In the genomic region with DNA sequence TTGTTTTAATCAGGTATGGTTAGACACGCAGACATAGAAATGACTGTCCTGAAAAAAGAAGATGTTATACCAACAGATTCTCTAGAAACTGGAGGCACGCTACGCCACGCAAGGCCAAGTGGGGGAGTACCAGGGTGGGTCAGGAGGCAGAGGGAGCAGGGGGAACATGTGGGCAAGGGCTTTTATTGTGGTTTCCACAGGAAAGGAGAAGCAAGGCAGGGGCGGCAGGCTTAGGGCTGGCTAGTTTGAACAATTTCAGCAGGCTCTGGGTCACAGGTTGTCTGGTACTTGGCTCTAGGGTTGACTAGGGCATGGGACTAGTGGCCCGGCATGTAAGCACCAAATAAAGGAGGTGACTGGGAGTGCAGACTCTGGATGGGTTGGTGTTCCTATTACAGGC, we compare ENCODE assay signal across 21 cellular contexts. TPM values are rescaled to one million over a fixed set of nuclear protein-coding genes. Genes with fewer than 3 reads are reported as not detected.
"Had no signal": no experiment of that assay in that cellular context is flagged by ENCODE, and none has a peak within 500 bp of the region (broad histone marks: within the 10 kb centered on the region; RNA-seq: fewer than 3 reads in every experiment).

No MANE protein-coding gene starts in this region.

- H3K4me1 Mint-ChIP-seq: neural crest cell; stimulated activated effector memory CD8-positive, alpha-beta T cell treated with anti-CD3 and anti-CD28 coated beads, Interleukin-12 subunit alpha, Interleukin-12 subunit beta, amount 100 ng/mL, for 72 hours; stimulated activated naive CD8-positive, alpha-beta T cell treated with anti-CD3 and anti-CD28 coated beads, Interleukin-15, amount 100 ng/mL, for 72 hours had no signal

- H3K4me3 ChIP-seq: ascending aorta, dorsolateral prefrontal cortex, esophagus squamous epithelium, gastroesophageal sphincter, heart left ventricle, mucosa of descending colon, right lobe of liver, skin epidermis, tibial artery had no signal

- H3K27ac ChIP-seq: ascending aorta, dorsolateral prefrontal cortex, esophagus squamous epithelium, gastroesophageal sphincter, skin epidermis, tibial artery had no signal

- H3K9me3 ChIP-seq: ascending aorta, esophagus squamous epithelium, gastroesophageal sphincter, heart left ventricle, mucosa of descending colon, right lobe of liver, tibial artery had no signal

- H3K9me3 Mint-ChIP-seq: activated naive CD4-positive, alpha-beta T cell treated with anti-CD3 and anti-CD28 coated beads, Interleukin-2, amount 50 U/mL, for 72 hours; effector memory CD8-positive, alpha-beta T cell; neural crest cell; stimulated activated effector memory CD8-positive, alpha-beta T cell treated with anti-CD3 and anti-CD28 coated beads, Interleukin-12 subunit alpha, Interleukin-12 subunit beta, amount 100 ng/mL, for 72 hours; stimulated activated naive CD8-positive, alpha-beta T cell treated with anti-CD3 and anti-CD28 coated beads, Interleukin-15, amount 100 ng/mL, for 72 hours; WTC11 had no signal

- H3K4me3 Mint-ChIP-seq: effector memory CD8-positive, alpha-beta T cell; neural crest cell; stimulated activated effector memory CD8-positive, alpha-beta T cell treated with anti-CD3 and anti-CD28 coated beads, Interleukin-12 subunit alpha, Interleukin-12 subunit beta, amount 100 ng/mL, for 72 hours; stimulated activated naive CD8-positive, alpha-beta T cell treated with anti-CD3 and anti-CD28 coated beads, Interleukin-15, amount 100 ng/mL, for 72 hours; WTC11 had no signal

- H3K27ac Mint-ChIP-seq: activated naive CD4-positive, alpha-beta T cell treated with anti-CD3 and anti-CD28 coated beads, Interleukin-2, amount 50 U/mL, for 72 hours; effector memory CD8-positive, alpha-beta T cell; stimulated activated effector memory CD8-positive, alpha-beta T cell treated with anti-CD3 and anti-CD28 coated beads, Interleukin-12 subunit alpha, Interleukin-12 subunit beta, amount 100 ng/mL, for 72 hours; stimulated activated naive CD8-positive, alpha-beta T cell treated with anti-CD3 and anti-CD28 coated beads, Interleukin-15, amount 100 ng/mL, for 72 hours; WTC11 had no signal

- H3K36me3 Mint-ChIP-seq: activated naive CD4-positive, alpha-beta T cell treated with anti-CD3 and anti-CD28 coated beads, Interleukin-2, amount 50 U/mL, for 72 hours; stimulated activated effector memory CD8-positive, alpha-beta T cell treated with anti-CD3 and anti-CD28 coated beads, Interleukin-12 subunit alpha, Interleukin-12 subunit beta, amount 100 ng/mL, for 72 hours had no signal

- DNase-seq: activated T-cell treated with anti-CD3 and anti-CD28 coated beads, Interleukin-2, amount 50 U/mL, for 1 hour; central memory CD4-positive, alpha-beta T cell; dorsolateral prefrontal cortex; effector memory CD8-positive, alpha-beta T cell; esophagus squamous epithelium; heart left ventricle; mesendoderm; mucosa of descending colon; occipital lobe; posterior cingulate gyrus; right lobe of liver; stimulated activated CD4-positive, alpha-beta T cell treated with anti-CD3 and anti-CD28 coated beads, Interleukin-2, amount 100 ng/mL, for 24 hours; stimulated activated naive CD8-positive, alpha-beta T cell treated with anti-CD3 and anti-CD28 coated beads, Interleukin-15, amount 100 ng/mL, for 72 hours; tibial artery had no signal

- H3K27me3 ChIP-seq: ascending aorta, dorsolateral prefrontal cortex, esophagus squamous epithelium, gastroesophageal sphincter, heart left ventricle, right lobe of liver, tibial artery had no signal

RNA-seq across cellular contexts. Expression of a gene that starts 7.2 kb away (rescaled TPM):
- total RNA-seq: activated naive CD4-positive, alpha-beta T cell treated with anti-CD3 and anti-CD28 coated beads, Interleukin-2, amount 50 U/mL, for 72 hours had no signal

RNA-seq across cellular contexts. Expression of a gene that starts 31.4 kb away (rescaled TPM):
- total RNA-seq: activated naive CD4-positive, alpha-beta T cell treated with anti-CD3 and anti-CD28 coated beads, Interleukin-2, amount 50 U/mL, for 72 hours had no signal
